1 cellular context compared by ENCODE assay signal in the genomic region with DNA sequence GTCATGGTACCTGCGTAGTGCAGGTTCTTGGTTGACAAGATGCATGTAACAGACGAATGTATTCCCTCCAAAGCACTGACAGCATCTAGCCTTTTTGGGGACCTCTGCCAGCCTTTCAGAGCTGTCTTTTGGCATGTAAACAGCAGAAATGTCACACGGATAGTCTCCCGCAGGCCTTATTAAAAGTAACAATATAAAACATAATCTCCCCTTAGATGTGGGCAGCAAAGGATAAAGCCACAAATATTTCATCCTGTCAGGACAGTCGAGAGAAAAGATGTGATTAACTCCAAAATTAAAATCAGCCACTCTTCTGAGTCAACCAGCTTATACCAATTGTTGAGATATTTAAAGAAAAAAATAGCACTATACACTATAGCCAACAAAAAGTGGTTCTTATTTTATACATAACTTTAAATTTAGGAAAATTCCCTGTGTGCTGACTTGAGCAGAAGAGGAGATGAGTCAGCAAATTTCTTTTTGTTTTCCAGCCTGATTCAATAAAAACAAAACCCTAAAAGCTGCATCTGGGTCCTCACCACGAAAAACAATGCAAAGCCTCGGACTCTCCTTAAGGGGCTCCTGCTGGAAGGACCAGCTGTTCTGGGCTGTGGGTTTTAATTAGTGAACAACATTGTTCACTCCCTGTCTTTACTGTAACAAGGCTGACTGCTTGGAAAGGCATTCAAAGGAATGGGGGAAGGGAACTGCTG.
TF ChIP-seq lines count a peak whose summit lies in the region.

No MANE protein-coding gene starts in this region.

TF ChIP-seq in SK-N-SH, 30 proteins besides CTCF, POLR2A, EP300 and RAD21 (continued from another document):
- TF ChIP-seq, protein P1, sequence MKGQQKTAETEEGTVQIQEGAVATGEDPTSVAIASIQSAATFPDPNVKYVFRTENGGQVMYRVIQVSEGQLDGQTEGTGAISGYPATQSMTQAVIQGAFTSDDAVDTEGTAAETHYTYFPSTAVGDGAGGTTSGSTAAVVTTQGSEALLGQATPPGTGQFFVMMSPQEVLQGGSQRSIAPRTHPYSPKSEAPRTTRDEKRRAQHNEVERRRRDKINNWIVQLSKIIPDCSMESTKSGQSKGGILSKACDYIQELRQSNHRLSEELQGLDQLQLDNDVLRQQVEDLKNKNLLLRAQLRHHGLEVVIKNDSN (IDR thresholded peaks at IDR 0.05; ENCODE audit: borderline replicate concordance, low read depth): no peak
- TF ChIP-seq FOXM1 (IDR thresholded peaks at IDR 0.05; ENCODE audit: low read depth): no peak
- no peak for TF ChIP-seq GATA2 (CRISPR knock-in tag; IDR thresholded peaks at IDR 0.05)
- TF ChIP-seq USF2 (IDR thresholded peaks at IDR 0.05; ENCODE audit: borderline replicate concordance, low read depth, low read length): no peak
- no peak for TF ChIP-seq ELF1 (IDR thresholded peaks at IDR 0.05)
- no peak for TF ChIP-seq MEF2A (IDR thresholded peaks at IDR 0.05; ENCODE audit: borderline replicate concordance, low read depth)
- TF ChIP-seq, protein P2, sequence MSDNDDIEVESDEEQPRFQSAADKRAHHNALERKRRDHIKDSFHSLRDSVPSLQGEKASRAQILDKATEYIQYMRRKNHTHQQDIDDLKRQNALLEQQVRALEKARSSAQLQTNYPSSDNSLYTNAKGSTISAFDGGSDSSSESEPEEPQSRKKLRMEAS (IDR thresholded peaks at IDR 0.05; ENCODE audit: low read depth): no peak
- no peak for TF ChIP-seq MXI1 (IDR thresholded peaks at IDR 0.05; ENCODE audit: low read depth, low read length)
- TF ChIP-seq REST (IDR thresholded peaks at IDR 0.05; ENCODE audit: low read depth, low read length): no peak
